8 cellular contexts compared by ENCODE assay signal in the genomic region with DNA sequence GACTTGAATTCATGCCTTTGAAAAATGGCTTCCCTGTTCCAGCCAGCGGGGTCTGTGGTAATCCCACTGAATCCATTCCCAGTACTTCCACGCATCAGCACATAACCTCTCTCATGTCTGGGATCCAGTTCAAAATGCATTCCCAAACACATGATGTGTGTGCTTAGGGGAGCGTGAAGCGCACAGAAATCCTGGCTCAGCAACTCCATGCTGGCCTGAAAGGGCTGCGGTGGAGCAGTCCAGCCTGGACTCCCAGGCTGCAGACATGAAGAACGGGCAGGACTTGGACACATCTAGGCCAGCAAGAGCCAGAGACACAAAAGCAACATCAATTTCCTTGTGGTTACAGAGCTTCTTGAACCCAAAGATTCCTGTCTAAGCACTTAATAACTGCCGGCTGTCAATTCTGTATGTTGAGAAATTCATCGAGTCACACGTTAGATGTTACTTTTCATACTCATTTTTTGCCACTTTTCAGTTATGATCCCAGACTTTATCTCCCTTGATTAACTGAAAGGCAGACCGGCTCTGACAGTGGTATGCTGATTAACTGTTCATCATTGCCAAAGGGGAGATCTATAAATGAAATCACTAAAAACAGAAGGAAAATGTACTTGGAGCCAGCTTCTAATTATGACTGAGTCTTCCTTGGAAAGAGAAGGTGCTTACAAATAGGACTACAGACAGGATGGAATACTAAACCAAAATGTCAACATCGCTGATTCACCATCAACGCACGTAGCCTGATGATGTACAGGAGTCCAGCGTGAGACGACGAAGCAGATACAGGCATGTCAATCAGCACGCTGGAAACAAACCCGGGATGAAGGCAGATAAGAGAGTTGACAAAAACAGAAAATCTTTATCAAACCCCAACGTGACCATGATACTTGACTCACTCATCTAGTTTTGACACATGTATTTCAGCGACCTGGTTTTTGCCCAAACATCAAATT. TPM values are rescaled to one million over a fixed set of nuclear protein-coding genes. Genes with fewer than 3 reads are reported as not detected.
DNase-seq lines count a peak whose midpoint lies in the region; ATAC-seq and TF ChIP-seq lines count a peak whose summit lies in the region.

No MANE protein-coding gene starts in this region.

- no peaks in the 10 kb centered on the region for H3K4me1 ChIP-seq in DND-41 (ENCODE audit: insufficient read depth, low read length)

- H4K20me1 ChIP-seq in DND-41 (ENCODE audit: insufficient read depth, low read length), result no peaks in the 10 kb centered on the region

- no peaks in the 10 kb centered on the region for H3K27me3 Mint-ChIP-seq in activated CD4-positive, alpha-beta memory T cell treated with anti-CD3 and anti-CD28 coated beads, Interleukin-2, amount 10 ng/mL, durations not matched to agents 7 days and 5 days
- no peaks in the 10 kb centered on the region for H3K27me3 Mint-ChIP-seq in mesothelial cell of epicardium (ENCODE audit: low read depth)

- peaks cover 58% of the 10 kb centered on the region for H3K79me2 ChIP-seq in DND-41 (ENCODE audit: insufficient read depth, low read length)

- peak overlapping the region; percentile 53; the same call in 1 of the 2 replicates for H3K27ac ChIP-seq in DND-41 (ENCODE audit: low read length)

- H3K4me3 Mint-ChIP-seq in activated CD4-positive, alpha-beta memory T cell treated with anti-CD3 and anti-CD28 coated beads, Interleukin-2, amount 10 ng/mL, durations not matched to agents 7 days and 5 days, result peak overlapping the region; percentile 1
- H3K4me3 Mint-ChIP-seq in mesothelial cell of epicardium, result no peak overlapping the region

- CTCF ChIA-PET in activated CD4-positive, alpha-beta memory T cell treated with anti-CD3 and anti-CD28 coated beads, Interleukin-2, amount 10 ng/mL, durations not matched to agents 7 days and 5 days (lab: Charles Lee), result interaction anchor here (1.0 to 3.2 kb wide), 2 partner anchors 11 to 122 kb away, joined by 3 to 14 read pairs; no protein-coding TSS in a partner anchor

- peaks cover 66% of the 10 kb centered on the region for H3K36me3 Mint-ChIP-seq in activated CD4-positive, alpha-beta memory T cell treated with anti-CD3 and anti-CD28 coated beads, Interleukin-2, amount 10 ng/mL, durations not matched to agents 7 days and 5 days (ENCODE audit: low read depth)
- no peaks in the 10 kb centered on the region for H3K36me3 Mint-ChIP-seq in mesothelial cell of epicardium

- peaks cover 81% of the 10 kb centered on the region for H3K4me1 Mint-ChIP-seq in activated CD4-positive, alpha-beta memory T cell treated with anti-CD3 and anti-CD28 coated beads, Interleukin-2, amount 10 ng/mL, durations not matched to agents 7 days and 5 days
- H3K4me1 Mint-ChIP-seq in mesothelial cell of epicardium, result peaks cover 21% of the 10 kb centered on the region

- H3K4me2 ChIP-seq in DND-41 (ENCODE audit: insufficient read depth, low read length), result no peak overlapping the region

- no peak for DNase-seq in DND-41
- peak; percentile 64 for DNase-seq in activated CD4-positive, alpha-beta memory T cell treated with anti-CD3 and anti-CD28 coated beads, Interleukin-2, amount 10 ng/mL, durations not matched to agents 7 days and 5 days
- peak; percentile 88 for DNase-seq in fibroblast of pulmonary artery (ENCODE audit: low read depth)
- peak; percentile 94 for DNase-seq in renal cortical epithelial cell (ENCODE audit: low read depth)
- no peak for DNase-seq in GM19238 (ENCODE audit: insufficient read length, low spot score)
- DNase-seq in mesothelial cell of epicardium (ENCODE audit: low spot score in 2 of 2, unreplicated experiment in 2 of 2), result no peak
- no peak for DNase-seq in COLO668 (lab: John Stamatoyannopoulos, UW; ENCODE audit: unreplicated experiment)

- H3K9me3 ChIP-seq in DND-41 (ENCODE audit: insufficient read depth, low read length, severe bottlenecking), result no peaks in the 10 kb centered on the region

- H3K36me3 ChIP-seq in DND-41 (ENCODE audit: insufficient read depth, low read length), result peaks cover 29% of the 10 kb centered on the region

- H3K27me3 ChIP-seq in DND-41 (ENCODE audit: insufficient read depth, low read length, poor library complexity), result no peaks in the 10 kb centered on the region

- H3K27ac Mint-ChIP-seq in activated CD4-positive, alpha-beta memory T cell treated with anti-CD3 and anti-CD28 coated beads, Interleukin-2, amount 10 ng/mL, durations not matched to agents 7 days and 5 days, result peak overlapping the region; percentile 76
- H3K27ac Mint-ChIP-seq in mesothelial cell of epicardium, result no peak overlapping the region

- POLR2A ChIA-PET in activated CD4-positive, alpha-beta memory T cell treated with anti-CD3 and anti-CD28 coated beads, Interleukin-2, amount 10 ng/mL, durations not matched to agents 7 days and 5 days (lab: Charles Lee), result interaction anchor here (1.0 to 14.5 kb wide), 5 partner anchors 8 to 123 kb away, joined by 3 to 243 read pairs (median 3); a partner anchor contains a TSS

- TF ChIP-seq CTCF in DND-41 (IDR thresholded peaks at IDR 0.05; ENCODE audit: borderline replicate concordance, extremely low read depth, low read length, poor library complexity, severe bottlenecking) (no peak), fibroblast of pulmonary artery (IDR thresholded peaks at IDR 0.05; ENCODE audit: low read length, missing control alignments) (no peak), mesothelial cell of epicardium (IDR thresholded peaks at IDR 0.05; ENCODE audit: unreplicated experiment) (no peak)

- H3K9ac ChIP-seq in DND-41 (ENCODE audit: low read depth, low read length), result no peak overlapping the region

- H3K4me3 ChIP-seq in DND-41 (ENCODE audit: low read depth in 1 of 2, low read length in 2 of 2) (no peak overlapping the region), fibroblast of pulmonary artery (replicated peaks; ENCODE audit: low read depth, low read length) (no peak overlapping the region)

- no peak overlapping the region for H2AFZ ChIP-seq in DND-41 (ENCODE audit: low read depth, low read length)

- ATAC-seq in DND-41 (ENCODE audit: insufficient read depth, low read depth), result no peak
- ATAC-seq in HG03469 (IDR thresholded peaks at IDR 0.05; ENCODE audit: unreplicated experiment), result no peak

- H3K9me3 Mint-ChIP-seq in activated CD4-positive, alpha-beta memory T cell treated with anti-CD3 and anti-CD28 coated beads, Interleukin-2, amount 10 ng/mL, durations not matched to agents 7 days and 5 days, result peaks cover 3% of the 10 kb centered on the region
- no peaks in the 10 kb centered on the region for H3K9me3 Mint-ChIP-seq in mesothelial cell of epicardium

RNA-seq across cellular contexts. Expression of a gene that starts 23.0 kb away (rescaled TPM):
- total RNA-seq in activated CD4-positive, alpha-beta memory T cell treated with anti-CD3 and anti-CD28 coated beads, Interleukin-2, amount 10 ng/mL, durations not matched to agents 7 days and 5 days, result 100 to 1,000 TPM; 100 to 106 TPM
- total RNA-seq in renal cortical epithelial cell (72.1 and 94.6 TPM in 2 replicates), mesothelial cell of epicardium (25.4 to 26.6 TPM (median 25.8 TPM) in 3 replicates)

RNA-seq across cellular contexts. Expression of a gene that starts 42.2 kb away (rescaled TPM):
- total RNA-seq in activated CD4-positive, alpha-beta memory T cell treated with anti-CD3 and anti-CD28 coated beads, Interleukin-2, amount 10 ng/mL, durations not matched to agents 7 days and 5 days, result 10 to 100 TPM; 12.7 to 14.3 TPM
- 0.17 and 4.3 TPM in 2 replicates for total RNA-seq in renal cortical epithelial cell
- 8.5 to 11.8 TPM (median 9.2 TPM) in 3 replicates for total RNA-seq in mesothelial cell of epicardium

Comparison
In these comparisons a context has a peak if more than half of its experiments do, and no peak if none do; other contexts are left out.
1. DNase-seq: peak in activated CD4-positive, alpha-beta memory T cell treated with anti-CD3 and anti-CD28 coated beads, Interleukin-2, amount 10 ng/mL, durations not matched to agents 7 days and 5 days (single experiment), fibroblast of pulmonary artery (single experiment) and renal cortical epithelial cell (single experiment); none in DND-41 (single experiment), GM19238 (single experiment), mesothelial cell of epicardium (0 of 2) and COLO668 (single experiment).